ENCODE assay signal across 8 cellular contexts in the genomic region with DNA sequence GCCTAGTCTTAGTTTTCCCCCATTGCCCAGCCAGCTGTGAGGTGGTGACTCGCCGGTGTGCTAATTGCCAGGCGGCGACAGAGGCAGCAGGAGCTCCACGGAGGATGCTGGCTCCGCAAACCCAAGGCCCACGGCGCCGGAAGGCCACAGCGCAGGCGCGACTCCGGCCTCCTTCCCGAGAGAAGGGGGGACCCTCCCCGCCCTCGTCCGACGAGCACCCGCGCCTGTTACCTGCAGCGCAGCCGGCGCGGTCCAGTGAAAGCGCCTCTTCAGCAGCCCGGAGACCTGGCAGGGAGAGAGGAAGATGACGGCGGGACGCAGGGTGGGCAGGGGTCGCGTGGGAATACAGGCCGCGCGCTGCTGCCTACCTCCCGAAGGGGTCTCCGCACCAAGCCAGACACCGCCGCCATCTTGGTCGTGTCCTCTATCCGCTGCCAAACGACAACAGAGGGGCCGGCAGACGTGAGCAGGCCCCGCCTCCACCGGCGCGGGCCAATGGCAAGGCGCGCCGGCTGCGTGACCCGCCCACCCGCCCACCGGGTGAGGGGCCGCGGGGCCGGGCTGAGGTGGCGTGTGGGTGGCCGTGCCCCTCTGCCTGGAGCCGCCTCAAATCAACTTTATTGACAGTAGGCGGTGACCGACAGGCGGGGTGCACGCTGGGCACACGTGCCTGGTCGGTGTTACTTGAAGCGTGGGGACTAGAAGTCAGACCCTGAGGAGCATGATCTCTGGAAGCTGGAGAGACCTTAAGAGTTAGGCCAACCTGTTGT. TPM values are rescaled to one million over a fixed set of nuclear protein-coding genes. Genes with fewer than 3 reads are reported as not detected.
A peak's percentile ranks its signal among the peaks of the same experiment; 100 is the strongest.
DNase-seq lines count a peak whose midpoint lies in the region; ATAC-seq lines count a peak whose summit lies in the region.

Gene PDHB (minus strand): TSS at position 433 of the 770 bp plus-strand sequence. CDS start 23 bp downstream, at position 410.

- peak within 1 kb of the TSS; percentile 74 for H3K4me2 ChIP-seq in mesenchymal stem cell (ENCODE audit: low read length, poor library complexity, severe bottlenecking)

- H3K4me1 Mint-ChIP-seq in effector memory CD8-positive, alpha-beta T cell (ENCODE audit: low read depth in 2 of 2) = peaks cover 22 to 24% of the 10 kb centered on the region in 2 donors

- H3K14ac ChIP-seq in mesenchymal stem cell (ENCODE audit: low read length in 2 of 2) = peak within 1 kb of the TSS in 1 of 2 experiments; percentile 99

- peak within 1 kb of the TSS; percentile 92 for H2BK5ac ChIP-seq in mesenchymal stem cell (ENCODE audit: low read depth, low read length, poor library complexity, severe bottlenecking)

- peak within 1 kb of the TSS; percentile 98 for H4K8ac ChIP-seq in mesenchymal stem cell (ENCODE audit: low read length)

- peaks cover 16 to 36% of the 10 kb centered on the region in 2 experiments for H3K36me3 ChIP-seq in mesenchymal stem cell (ENCODE audit: control insufficient read depth in 1 of 2, insufficient read depth in 2 of 2, low read depth in 1 of 2, low read length in 2 of 2)

- H2BK120ac ChIP-seq in mesenchymal stem cell (ENCODE audit: low read depth, low read length) = peak within 1 kb of the TSS; percentile 11

- ATAC-seq in GM19468 (IDR thresholded peaks at IDR 0.05; ENCODE audit: extremely low read depth, unreplicated experiment) = peak; percentile 87
- peak; percentile 93 for ATAC-seq in effector memory CD8-positive, alpha-beta T cell (replicated peaks)

- peak within 1 kb of the TSS in 1 of 2 experiments; percentile 98 for H3K23ac ChIP-seq in mesenchymal stem cell (ENCODE audit: low read length in 2 of 2)

- H3K18ac ChIP-seq in mesenchymal stem cell (ENCODE audit: low read depth in 1 of 2, low read length in 2 of 2) = peak within 1 kb of the TSS; percentile 96 to 98

- peak within 1 kb of the TSS; percentile 91 for H2AK5ac ChIP-seq in mesenchymal stem cell (ENCODE audit: low read length, severe bottlenecking)

- H2BK12ac ChIP-seq in mesenchymal stem cell (ENCODE audit: low read length in 2 of 2) = peak within 1 kb of the TSS; percentile 32 to 64

- H3K4me3 ChIP-seq in mesenchymal stem cell (ENCODE audit: insufficient read depth in 1 of 2, low read depth in 1 of 2, low read length in 2 of 2) = peak within 1 kb of the TSS; percentile 87 to 98

- H2BK15ac ChIP-seq in mesenchymal stem cell (ENCODE audit: low read depth, poor library complexity, severe bottlenecking) = peak within 1 kb of the TSS; percentile 86

- peak within 1 kb of the TSS; percentile 54 to 98 for H3K4ac ChIP-seq in mesenchymal stem cell (ENCODE audit: low read depth in 1 of 2, low read length in 2 of 2)

- peaks cover 17% of the 10 kb centered on the region for H3K4me1 ChIP-seq in mesenchymal stem cell (ENCODE audit: control insufficient read depth, insufficient read depth, low read depth, low read length)

- H2AFZ ChIP-seq in mesenchymal stem cell (ENCODE audit: low read depth, low read length) = peak within 1 kb of the TSS; percentile 100

- peak within 1 kb of the TSS; percentile 88 to 94 for H3K4me3 Mint-ChIP-seq in effector memory CD8-positive, alpha-beta T cell

- H4K91ac ChIP-seq in mesenchymal stem cell (ENCODE audit: low read length) = peak within 1 kb of the TSS; percentile 73

- no peaks in the 10 kb centered on the region for H3K27me3 ChIP-seq in mesenchymal stem cell (ENCODE audit: control insufficient read depth in 1 of 2, insufficient read depth in 1 of 2, low read length in 2 of 2)

- peak within 1 kb of the TSS; percentile 76 for H3K27ac ChIP-seq in mesenchymal stem cell (ENCODE audit: low read length, poor library complexity, severe bottlenecking)

- H3K36me3 Mint-ChIP-seq in effector memory CD8-positive, alpha-beta T cell (ENCODE audit: insufficient read depth) = peaks cover 45% of the 10 kb centered on the region

- peak within 1 kb of the TSS; percentile 92 for H3K9ac ChIP-seq in mesenchymal stem cell (ENCODE audit: low read length)

- DNase-seq in COLO668 (lab: John Stamatoyannopoulos, UW; ENCODE audit: unreplicated experiment) = peak; percentile 87
- DNase-seq in HS-27A (ENCODE audit: low read depth) = peak; percentile 86
- DNase-seq in NOMO-1 treated with DMSO at 0.1 percent for 48 hours (lab: John Stamatoyannopoulos, UW; ENCODE audit: unreplicated experiment) = peak; percentile 79
- DNase-seq in activated CD8-positive, alpha-beta memory T cell treated with anti-CD3 and anti-CD28 coated beads for 4 hours (ENCODE audit: low read depth in 2 of 2) = peak; percentile 76 to 79
- DNase-seq in effector memory CD8-positive, alpha-beta T cell = peak; percentile 82 to 84 (median 84)
- DNase-seq in mesenchymal stem cell = peak; percentile 93
- DNase-seq in stimulated activated CD8-positive, alpha-beta memory T cell treated with anti-CD3 and anti-CD28 coated beads, Interleukin-12 subunit alpha, Interleukin-12 subunit beta, amount 100 ng/mL, for 24 hours (ENCODE audit: extremely low read depth) = peak; percentile 77

- peak within 1 kb of the TSS; percentile 94 to 97 for H3K27ac Mint-ChIP-seq in effector memory CD8-positive, alpha-beta T cell

- H3K79me1 ChIP-seq in mesenchymal stem cell (replicated peaks; ENCODE audit: low read length, poor library complexity, severe bottlenecking) = peaks cover 7% of the 10 kb centered on the region

- under 1% methylated on average over 65 of the region's 67 CpGs for WGBS in mesenchymal stem cell

- H3K9me3 ChIP-seq in mesenchymal stem cell (ENCODE audit: control insufficient read depth, low read length) = no peaks in the 10 kb centered on the region

- no peaks in the 10 kb centered on the region for H3K9me3 Mint-ChIP-seq in effector memory CD8-positive, alpha-beta T cell

- no peaks in the 10 kb centered on the region for H3K27me3 Mint-ChIP-seq in effector memory CD8-positive, alpha-beta T cell

RNA-seq across cellular contexts. Expression of gene PDHB, which starts in this region (rescaled TPM):
- 71.9 TPM for polyA plus RNA-seq in mesenchymal stem cell (2013, experiment 1 of 2)
- polyA plus RNA-seq in mesenchymal stem cell (2013, experiment 2 of 2) = 76.5 TPM

Comparison
In these comparisons a context has a peak if more than half of its experiments do, and no peak if none do; other contexts are left out.
1. Peak in every context shown above with its lines: DNase-seq, ATAC-seq, H3K4me3 ChIP-seq and H3K27ac ChIP-seq.